Comparison of ENCODE assay signal across 23 cellular contexts in genomic region chr11:114090976-114091375, GRCh38. TPM values are rescaled to one million over a fixed set of nuclear protein-coding genes. Genes with fewer than 3 reads are reported as not detected.
DNase-seq lines count a peak whose midpoint lies in the region; ATAC-seq and TF ChIP-seq lines count a peak whose summit lies in the region.
"Had no signal": no experiment of that assay in that cellular context is flagged by ENCODE, and none has a peak within 500 bp of the region (broad histone marks: within the 10 kb centered on the region; RNA-seq: fewer than 3 reads in every experiment).

No MANE protein-coding gene starts in this region.

- no peaks in the 10 kb centered on the region for H3K27me3 Mint-ChIP-seq in Caco-2 (ENCODE audit: insufficient read depth, unreplicated experiment)
- H3K27me3 Mint-ChIP-seq: central memory CD8-positive, alpha-beta T cell; T-cell had no signal

- TF ChIP-seq CTCF in Caco-2 (IDR thresholded peaks at IDR 0.05; ENCODE audit: insufficient read depth in 1 of 2, low read depth in 1 of 2, low read length in 1 of 2, severe bottlenecking in 1 of 2, unreplicated experiment in 1 of 2) (no peak), ascending aorta (IDR thresholded peaks at IDR 0.05) (no peak), left lung (IDR thresholded peaks at IDR 0.05) (no peak), stomach (IDR thresholded peaks at IDR 0.05) (no peak), right lobe of liver (IDR thresholded peaks at IDR 0.05) (no peak), upper lobe of right lung (IDR thresholded peaks at IDR 0.05) (no peak)

- no peak overlapping the region for H3K4me3 ChIP-seq in Caco-2 (ENCODE audit: low read depth, low read length)
- peak overlapping the region; percentile 40 to 48 for H3K4me3 ChIP-seq in ascending aorta
- no peak overlapping the region for H3K4me3 ChIP-seq in left lung
- peak overlapping the region in 2 of 4 donors; percentile 4 to 14 for H3K4me3 ChIP-seq in stomach
- H3K4me3 ChIP-seq in right lobe of liver: no peak overlapping the region
- H3K4me3 ChIP-seq in upper lobe of right lung: no peak overlapping the region
- H3K4me3 ChIP-seq: spleen had no signal

- no peak for TF ChIP-seq EP300 in stomach (IDR thresholded peaks at IDR 0.05)

- intact Hi-C loops in Caco-2 (cut with micrococcal nuclease; ENCODE audit: unreplicated experiment) (loop anchor here (1.0 kb wide), 1 partner anchor 8 kb away; no protein-coding TSS in a partner anchor), ascending aorta (cut with DNase I) (no loop called here), left lung (cut with DNase I) (no loop called here), stomach (cut with DNase I; ENCODE audit: low total_unique reads) (no loop called here), right lobe of liver (cut with DNase I) (no loop called here), upper lobe of right lung (cut with DNase I) (no loop called here)

- no peaks in the 10 kb centered on the region for H3K36me3 Mint-ChIP-seq in Caco-2 (ENCODE audit: insufficient read depth, unreplicated experiment)
- H3K36me3 Mint-ChIP-seq: T-cell had no signal

- no peaks in the 10 kb centered on the region for H3K9me3 Mint-ChIP-seq in Caco-2 (ENCODE audit: unreplicated experiment)
- H3K9me3 Mint-ChIP-seq: activated CD4-positive, alpha-beta T cell treated with anti-CD3 and anti-CD28 coated beads, Interleukin-2, amount 10 ng/mL, durations not matched to agents 7 days and 5 days; central memory CD8-positive, alpha-beta T cell; T-cell had no signal

- WGBS in stomach, 5 donors: 89 to 94% (median 93%) methylated on average over 10 of the region's 10 CpGs
- WGBS in right lobe of liver (ENCODE audit: insufficient coverage, low coverage, low lambda C conversion rate, missing lambda C conversion rate): 71% methylated on average over 8 of the region's 10 CpGs

- H3K9me3 ChIP-seq in Caco-2 (no peaks in the 10 kb centered on the region), ascending aorta (no peaks in the 10 kb centered on the region), left lung (no peaks in the 10 kb centered on the region), stomach (no peaks in the 10 kb centered on the region), right lobe of liver (no peaks in the 10 kb centered on the region), upper lobe of right lung (no peaks in the 10 kb centered on the region)
- H3K9me3 ChIP-seq: spleen had no signal

- no peak for DNase-seq in Caco-2
- DNase-seq in ascending aorta (ENCODE audit: low spot score in 2 of 2): peak in 1 of 2 donors; percentile 58
- no peak for DNase-seq in left lung
- DNase-seq in stomach: no peak
- DNase-seq in right lobe of liver: no peak
- no peak for DNase-seq in EL
- DNase-seq in upper lobe of right lung: no peak
- DNase-seq: activated CD4-positive, alpha-beta T cell treated with anti-CD3 and anti-CD28 coated beads, Interleukin-2, amount 10 ng/mL, durations not matched to agents 7 days and 5 days; activated gamma-delta T cell; AML-193; amniotic stem cell; effector memory CD4-positive, alpha-beta T cell; GOT3; NCI-H1930; NCI-H510A; OCI-M1; posterior cingulate gyrus; SIG-M5; spleen; T-cell had no signal

- H3K27ac ChIP-seq in ascending aorta: peak overlapping the region; percentile 76 to 78
- H3K27ac ChIP-seq in left lung: peak overlapping the region; percentile 8 to 50
- peak overlapping the region in 3 of 5 donors; percentile 18 to 69 (median 52) for H3K27ac ChIP-seq in stomach
- H3K27ac ChIP-seq in right lobe of liver: peak overlapping the region in 1 of 3 donors; percentile 58
- no peak overlapping the region for H3K27ac ChIP-seq in upper lobe of right lung
- H3K27ac ChIP-seq: KMS-11 had no signal

- TF ChIP-seq POLR2A in stomach (IDR thresholded peaks at IDR 0.05) (no peak), right lobe of liver (IDR thresholded peaks at IDR 0.05) (no peak)

- CTCF ChIA-PET in Caco-2 (lab: Charles Lee): no interaction called here

- no TSS peak for BruUV-seq in Caco-2 (replicated peaks; lab: Mats Ljungman, UMichigan)

- H3K4me1 Mint-ChIP-seq in Caco-2 (ENCODE audit: low read depth, unreplicated experiment): peaks cover 35% of the 10 kb centered on the region

- H3K27me3 ChIP-seq in Caco-2 (replicated peaks; ENCODE audit: control insufficient read depth, insufficient read depth, low read length) (no peaks in the 10 kb centered on the region), ascending aorta (no peaks in the 10 kb centered on the region), left lung (no peaks in the 10 kb centered on the region), stomach (no peaks in the 10 kb centered on the region), right lobe of liver (no peaks in the 10 kb centered on the region), upper lobe of right lung (no peaks in the 10 kb centered on the region)
- H3K27me3 ChIP-seq: spleen had no signal

- H3K27ac Mint-ChIP-seq in Caco-2 (ENCODE audit: unreplicated experiment): peak overlapping the region; percentile 91
- H3K27ac Mint-ChIP-seq: activated CD4-positive, alpha-beta T cell treated with anti-CD3 and anti-CD28 coated beads, Interleukin-2, amount 10 ng/mL, durations not matched to agents 7 days and 5 days had no signal

- H3K36me3 ChIP-seq in Caco-2 (ENCODE audit: control insufficient read depth, insufficient read depth, low read length): no peaks in the 10 kb centered on the region
- H3K36me3 ChIP-seq in ascending aorta: peaks cover 34 to 71% of the 10 kb centered on the region in 2 donors
- H3K36me3 ChIP-seq in left lung: peaks cover 0 to 6% of the 10 kb centered on the region in 2 donors
- peaks cover 16 to 63% (median 53%) of the 10 kb centered on the region in 4 donors for H3K36me3 ChIP-seq in stomach
- peaks cover 0 to 22% (median 2%) of the 10 kb centered on the region in 4 donors for H3K36me3 ChIP-seq in right lobe of liver
- H3K36me3 ChIP-seq in upper lobe of right lung: peaks cover 34% of the 10 kb centered on the region

- ATAC-seq in left lung: no peak
- no peak for ATAC-seq in right lobe of liver
- no peak for ATAC-seq in upper lobe of right lung
- ATAC-seq: T-cell had no signal

- H3K4me1 ChIP-seq in Caco-2 (peaks cover 21% of the 10 kb centered on the region), ascending aorta (peaks cover 58 to 86% of the 10 kb centered on the region in 2 donors), left lung (peaks cover 22 to 76% of the 10 kb centered on the region in 2 donors), stomach (peaks cover 72 to 97% (median 84%) of the 10 kb centered on the region in 4 donors), right lobe of liver (peaks cover 0 to 85% (median 30%) of the 10 kb centered on the region in 4 donors), upper lobe of right lung (peaks cover 81% of the 10 kb centered on the region)

- no peak overlapping the region for H3K4me3 Mint-ChIP-seq in Caco-2 (ENCODE audit: unreplicated experiment)
- H3K4me3 Mint-ChIP-seq: activated CD4-positive, alpha-beta T cell treated with anti-CD3 and anti-CD28 coated beads, Interleukin-2, amount 10 ng/mL, durations not matched to agents 7 days and 5 days; central memory CD8-positive, alpha-beta T cell; T-cell had no signal

- POLR2A ChIA-PET in Caco-2 (lab: Charles Lee): no interaction called here

RNA-seq across cellular contexts. Expression of gene ZBTB16, which starts 31.5 kb away (rescaled TPM):
- 10.6 and 12.7 TPM in 2 replicates for total RNA-seq in Caco-2 (2022)
- total RNA-seq in ascending aorta: 344 TPM
- 10 to 100 TPM; 52.5 to 55.6 TPM for total RNA-seq in left lung
- total RNA-seq in stomach: 100 to 1,000 TPM in 3 of 5 donors, 10 to 100 TPM in 2; 30.1 to 318 (median 137) TPM
- 10 to 100 TPM in 2 of 3 donors, 1 to 10 TPM in 1; 7.9 to 22.5 (median 19.1) TPM for polyA plus RNA-seq in stomach
- 100 to 1,000 TPM in 2 of 6 experiments, 10 to 100 TPM in 4; 13.1 to 205 (median 52.2) TPM for total RNA-seq in right lobe of liver
- 221 TPM for total RNA-seq in upper lobe of right lung
- total RNA-seq: HT-29 had no signal

Comparison
In these comparisons a context has a peak if more than half of its experiments do, and no peak if none do; other contexts are left out.
1. H3K4me3 ChIP-seq: peak in ascending aorta (2 of 2); none in Caco-2 (single experiment), left lung (0 of 2), right lobe of liver (0 of 3) and upper lobe of right lung (single experiment).